In genomic region chr5:111226556-111226955, GRCh38 we compare ENCODE assay signal across 20 cellular contexts. TPM values are rescaled to one million over a fixed set of nuclear protein-coding genes. Genes with fewer than 3 reads are reported as not detected.
A peak's percentile ranks its signal among the peaks of the same experiment; 100 is the strongest.
DNase-seq lines count a peak whose midpoint lies in the region; ATAC-seq and TF ChIP-seq lines count a peak whose summit lies in the region.
"Had no signal": no experiment of that assay in that cellular context is flagged by ENCODE, and none has a peak within 500 bp of the region (broad histone marks: within the 10 kb centered on the region; RNA-seq: fewer than 3 reads in every experiment).

No MANE protein-coding gene starts in this region.

- no peak for ATAC-seq in GM19023 (IDR thresholded peaks at IDR 0.05; ENCODE audit: unreplicated experiment)
- ATAC-seq: Panc1, SK-N-SH treated with all-trans-retinoic acid at 6 μM for 48 hours had no signal

- no peaks in the 10 kb centered on the region for H3K27me3 Mint-ChIP-seq in activated T-cell treated with anti-CD3 and anti-CD28 coated beads, Interleukin-2, amount 50 U/mL, for 24 hours
- H3K27me3 Mint-ChIP-seq in activated naive CD8-positive, alpha-beta T cell treated with anti-CD3 and anti-CD28 coated beads for 36 hours: no peaks in the 10 kb centered on the region

- H3K27ac ChIP-seq in spleen: peak overlapping the region in 5 of 8 donors; percentile 5 to 78 (median 40)
- H3K27ac ChIP-seq: cardiac muscle cell, vagina had no signal

- no peaks in the 10 kb centered on the region for H3K36me3 ChIP-seq in spleen
- H3K36me3 ChIP-seq: cardiac muscle cell, stomach, vagina had no signal

- TF ChIP-seq POLR2A in spleen (IDR thresholded peaks at IDR 0.05): no peak

- H3K27me3 ChIP-seq in spleen (replicated peaks in 1 of 7): peaks cover 0 to 48% (median 13%) of the 10 kb centered on the region in 7 donors
- H3K27me3 ChIP-seq: vagina had no signal

- WGBS in spleen, 5 donors: 75 to 82% (median 80%) methylated on average over 6 of the region's 6 CpGs

- peak overlapping the region; percentile 87 for H3K4me3 ChIP-seq in Jurkat, Clone E6-1 (ENCODE audit: low read length)
- H3K4me3 ChIP-seq in spleen: peak overlapping the region in 2 of 8 donors; percentile 2 to 79
- H3K4me3 ChIP-seq: cardiac muscle cell, stomach, vagina had no signal

- H3K27ac Mint-ChIP-seq in activated T-cell treated with anti-CD3 and anti-CD28 coated beads, Interleukin-2, amount 50 U/mL, for 24 hours: peak overlapping the region; percentile 97
- H3K27ac Mint-ChIP-seq in activated naive CD8-positive, alpha-beta T cell treated with anti-CD3 and anti-CD28 coated beads for 36 hours: peak overlapping the region; percentile 98
- H3K27ac Mint-ChIP-seq: IgD-negative memory B cell, nephron progenitor cell had no signal

- no peak for DNase-seq in activated T-cell treated with anti-CD3 and anti-CD28 coated beads, Interleukin-2, amount 50 U/mL, for 24 hours
- no peak for DNase-seq in activated T-cell treated with anti-CD3 and anti-CD28 coated beads, Interleukin-2, amount 50 U/mL, for 48 hours
- DNase-seq in Jurkat, Clone E6-1 (ENCODE audit: low read depth, low spot score): no peak
- no peak for DNase-seq in activated naive CD8-positive, alpha-beta T cell treated with anti-CD3 and anti-CD28 coated beads for 36 hours
- DNase-seq in spleen (no peak), NCI-H1436 treated with DMSO at 0.1 percent for 48 hours (lab: John Stamatoyannopoulos, UW) (no peak), DMS53 (lab: John Stamatoyannopoulos, UW) (no peak)
- DNase-seq: ACHN; COR-L47; effector CD8-positive, alpha-beta T cell; NCI-H1092; nephron progenitor cell; stimulated activated CD4-positive, alpha-beta T cell treated with anti-CD3 and anti-CD28 coated beads, Interleukin-12 subunit alpha, Interleukin-12 subunit beta, amount 100 ng/mL, for 4 hours; stomach had no signal

- no peaks in the 10 kb centered on the region for H3K9me3 ChIP-seq in spleen
- H3K9me3 ChIP-seq: stomach, vagina had no signal

- no peak for TF ChIP-seq CTCF in spleen (IDR thresholded peaks at IDR 0.05 in 8 of 11, conservative IDR thresholded peaks at IDR 0.05 in 3 of 11)

- H3K4me1 Mint-ChIP-seq in activated T-cell treated with anti-CD3 and anti-CD28 coated beads, Interleukin-2, amount 50 U/mL, for 24 hours (ENCODE audit: low read depth): peaks cover 71% of the 10 kb centered on the region
- peaks cover 50% of the 10 kb centered on the region for H3K4me1 Mint-ChIP-seq in activated naive CD8-positive, alpha-beta T cell treated with anti-CD3 and anti-CD28 coated beads for 36 hours

- peaks cover 0 to 57% (median 21%) of the 10 kb centered on the region in 6 donors for H3K4me1 ChIP-seq in spleen

- H3K9me3 Mint-ChIP-seq in activated T-cell treated with anti-CD3 and anti-CD28 coated beads, Interleukin-2, amount 50 U/mL, for 24 hours: no peaks in the 10 kb centered on the region
- no peaks in the 10 kb centered on the region for H3K9me3 Mint-ChIP-seq in activated naive CD8-positive, alpha-beta T cell treated with anti-CD3 and anti-CD28 coated beads for 36 hours
- H3K9me3 Mint-ChIP-seq: IgD-negative memory B cell, nephron progenitor cell had no signal

- intact Hi-C loops in spleen (cut with DNase I; ENCODE audit: low total_unique reads): no loop called here

- peak overlapping the region; percentile 96 for H3K4me3 Mint-ChIP-seq in activated T-cell treated with anti-CD3 and anti-CD28 coated beads, Interleukin-2, amount 50 U/mL, for 24 hours
- peak overlapping the region; percentile 97 for H3K4me3 Mint-ChIP-seq in activated naive CD8-positive, alpha-beta T cell treated with anti-CD3 and anti-CD28 coated beads for 36 hours
- H3K4me3 Mint-ChIP-seq: nephron progenitor cell had no signal

- peaks cover 34% of the 10 kb centered on the region for H3K36me3 Mint-ChIP-seq in activated T-cell treated with anti-CD3 and anti-CD28 coated beads, Interleukin-2, amount 50 U/mL, for 24 hours (ENCODE audit: low read depth)
- H3K36me3 Mint-ChIP-seq in activated naive CD8-positive, alpha-beta T cell treated with anti-CD3 and anti-CD28 coated beads for 36 hours: peaks cover 33% of the 10 kb centered on the region
- H3K36me3 Mint-ChIP-seq: IgD-negative memory B cell had no signal

RNA-seq across cellular contexts. Expression of gene CAMK4, which starts 2.4 kb away (rescaled TPM):
- polyA plus RNA-seq in Jurkat, Clone E6-1 (2012; ENCODE audit: insufficient read depth, insufficient read length): 15.3 TPM
- 10 to 100 TPM; 66.6 to 68.0 TPM for total RNA-seq in activated naive CD8-positive, alpha-beta T cell treated with anti-CD3 and anti-CD28 coated beads for 36 hours
- total RNA-seq in spleen: 10 to 100 TPM; 11.5 to 22.3 (median 16.4) TPM
- 1 to 10 TPM in 2 of 3 donors, under 1 TPM in 1; 0.90 to 1.6 (median 1.6) TPM for polyA plus RNA-seq in spleen
